1 cellular context compared by ENCODE assay signal in the genomic region with DNA sequence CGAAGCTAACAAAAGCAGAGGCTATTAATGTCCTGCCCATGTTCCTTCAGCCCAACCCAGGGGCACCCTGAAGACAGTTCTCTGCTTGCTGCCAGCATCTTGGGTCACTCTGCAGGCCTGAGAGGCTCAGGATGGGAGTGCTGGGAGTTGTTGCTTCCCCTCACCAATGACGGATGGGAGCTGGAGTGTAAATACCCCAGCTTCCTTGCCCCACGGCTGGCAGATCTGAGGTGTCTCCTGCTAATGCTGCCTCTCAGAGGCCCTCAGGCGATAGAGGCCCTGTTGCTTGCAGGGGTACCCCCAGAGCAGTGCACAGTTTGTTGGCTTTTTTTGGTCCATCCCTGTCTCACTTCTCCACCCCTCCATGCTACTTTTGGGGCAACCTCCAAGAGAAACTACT.
TF ChIP-seq lines count a peak whose summit lies in the region.

No MANE protein-coding gene starts in this region.

TF ChIP-seq in WTC11, 78 proteins besides CTCF, POLR2A, EP300 and RAD21 (continued from another document):
- TF ChIP-seq, protein P1, sequence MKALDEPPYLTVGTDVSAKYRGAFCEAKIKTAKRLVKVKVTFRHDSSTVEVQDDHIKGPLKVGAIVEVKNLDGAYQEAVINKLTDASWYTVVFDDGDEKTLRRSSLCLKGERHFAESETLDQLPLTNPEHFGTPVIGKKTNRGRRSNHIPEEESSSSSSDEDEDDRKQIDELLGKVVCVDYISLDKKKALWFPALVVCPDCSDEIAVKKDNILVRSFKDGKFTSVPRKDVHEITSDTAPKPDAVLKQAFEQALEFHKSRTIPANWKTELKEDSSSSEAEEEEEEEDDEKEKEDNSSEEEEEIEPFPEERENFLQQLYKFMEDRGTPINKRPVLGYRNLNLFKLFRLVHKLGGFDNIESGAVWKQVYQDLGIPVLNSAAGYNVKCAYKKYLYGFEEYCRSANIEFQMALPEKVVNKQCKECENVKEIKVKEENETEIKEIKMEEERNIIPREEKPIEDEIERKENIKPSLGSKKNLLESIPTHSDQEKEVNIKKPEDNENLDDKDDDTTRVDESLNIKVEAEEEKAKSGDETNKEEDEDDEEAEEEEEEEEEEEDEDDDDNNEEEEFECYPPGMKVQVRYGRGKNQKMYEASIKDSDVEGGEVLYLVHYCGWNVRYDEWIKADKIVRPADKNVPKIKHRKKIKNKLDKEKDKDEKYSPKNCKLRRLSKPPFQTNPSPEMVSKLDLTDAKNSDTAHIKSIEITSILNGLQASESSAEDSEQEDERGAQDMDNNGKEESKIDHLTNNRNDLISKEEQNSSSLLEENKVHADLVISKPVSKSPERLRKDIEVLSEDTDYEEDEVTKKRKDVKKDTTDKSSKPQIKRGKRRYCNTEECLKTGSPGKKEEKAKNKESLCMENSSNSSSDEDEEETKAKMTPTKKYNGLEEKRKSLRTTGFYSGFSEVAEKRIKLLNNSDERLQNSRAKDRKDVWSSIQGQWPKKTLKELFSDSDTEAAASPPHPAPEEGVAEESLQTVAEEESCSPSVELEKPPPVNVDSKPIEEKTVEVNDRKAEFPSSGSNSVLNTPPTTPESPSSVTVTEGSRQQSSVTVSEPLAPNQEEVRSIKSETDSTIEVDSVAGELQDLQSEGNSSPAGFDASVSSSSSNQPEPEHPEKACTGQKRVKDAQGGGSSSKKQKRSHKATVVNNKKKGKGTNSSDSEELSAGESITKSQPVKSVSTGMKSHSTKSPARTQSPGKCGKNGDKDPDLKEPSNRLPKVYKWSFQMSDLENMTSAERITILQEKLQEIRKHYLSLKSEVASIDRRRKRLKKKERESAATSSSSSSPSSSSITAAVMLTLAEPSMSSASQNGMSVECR (CRISPR knock-in tag; IDR thresholded peaks at IDR 0.05; ENCODE audit: borderline replicate concordance): no peak
- TF ChIP-seq TP53 (CRISPR knock-in tag; IDR thresholded peaks at IDR 0.05): no peak
- no peak for TF ChIP-seq SMAD3 (CRISPR knock-in tag; IDR thresholded peaks at IDR 0.05; ENCODE audit: borderline replicate concordance)
TF ChIP-seq in WTC11: peak in this region for 0.
